In genomic region chr17:36861531-36861930, GRCh38 we compare ENCODE assay signal across 23 cellular contexts.
"Had no signal": no experiment of that assay in that cellular context is flagged by ENCODE, and none has a peak within 500 bp of the region (broad histone marks: within the 10 kb centered on the region; RNA-seq: fewer than 3 reads in every experiment).

No MANE protein-coding gene starts in this region.

- H3K9me3 ChIP-seq: breast epithelium, Peyer's patch had no signal

- ATAC-seq: activated CD8-positive, alpha-beta T cell treated with anti-CD3 and anti-CD28 coated beads, Interleukin-2, amount 10 ng/mL, durations not matched to agents 7 days and 5 days; T-helper 17 cell; WTC11 had no signal

- H3K4me1 ChIP-seq: breast epithelium, Peyer's patch had no signal

- H3K36me3 ChIP-seq: breast epithelium, Peyer's patch had no signal

- H3K27ac ChIP-seq: breast epithelium, Peyer's patch had no signal

- H3K4me3 ChIP-seq: breast epithelium, Peyer's patch had no signal

- DNase-seq: activated CD4-positive, alpha-beta T cell treated with anti-CD3 and anti-CD28 coated beads for 48 hours; activated CD4-positive, alpha-beta T cell treated with anti-CD3 and anti-CD28 coated beads, Interleukin-2, amount 50 U/mL, for 4 hours; activated CD4-positive, CD25-positive, alpha-beta regulatory T cell treated with anti-CD3 and anti-CD28 coated beads, Interleukin-2, amount 50 U/mL, for 72 hours; activated CD8-positive, alpha-beta memory T cell treated with anti-CD3 and anti-CD28 coated beads, Interleukin-2, amount 50 U/mL, for 48 hours; activated CD8-positive, alpha-beta T cell treated with anti-CD3 and anti-CD28 coated beads, Interleukin-2, amount 10 ng/mL, durations not matched to agents 7 days and 5 days; activated naive CD4-positive, alpha-beta T cell; activated T-cell treated with anti-CD3 and anti-CD28 coated beads, Interleukin-2, amount 50 U/mL, for 1 hour; aorta; Karpas-422; MM.1S; NCI-H1105 treated with DMSO at 0.1 percent for 48 hours; NCI-H1436 treated with DMSO at 0.1 percent for 48 hours; NCI-H187; NCI-H2081; NCI-H510A treated with DMSO at 0.1 percent for 48 hours; NCI-H69; NK-92 treated with Interleukin-12 subunit alpha and Interleukin-12 subunit beta, amount 100 ng/mL, for 24 hours; Peyer's patch; SHP77 treated with DMSO at 0.1 percent for 48 hours; T-helper 17 cell; T-helper 9 cell had no signal

- H3K27me3 ChIP-seq: Peyer's patch had no signal
